ENCODE assay signal across 9 cellular contexts in genomic region chr12:94954029-94954685, GRCh38. TPM values are rescaled to one million over a fixed set of nuclear protein-coding genes. Genes with fewer than 3 reads are reported as not detected.
DNase-seq lines count a peak whose midpoint lies in the region; ATAC-seq lines count a peak whose summit lies in the region.
"Had no signal": no experiment of that assay in that cellular context is flagged by ENCODE, and none has a peak within 500 bp of the region (broad histone marks: within the 10 kb centered on the region; RNA-seq: fewer than 3 reads in every experiment).

No MANE protein-coding gene starts in this region.

- peaks cover 33% of the 10 kb centered on the region for H3K27me3 Mint-ChIP-seq in activated CD8-positive, alpha-beta T cell treated with anti-CD3 and anti-CD28 coated beads, Interleukin-2, amount 10 ng/mL, durations not matched to agents 7 days and 5 days (ENCODE audit: low read depth)

- DNase-seq in ELF-1 (ENCODE audit: low read depth, low spot score) = peak; percentile 14
- DNase-seq in NCI-H226 = peak; percentile 64
- peak; percentile 62 for DNase-seq in dermis blood vessel endothelial cell
- peak; percentile 31 for DNase-seq in non-pigmented ciliary epithelial cell (ENCODE audit: low read depth)
- DNase-seq in activated CD4-positive, alpha-beta T cell treated with anti-CD3 and anti-CD28 coated beads for 4 hours = no peak
- no peak for DNase-seq in germinal center (ENCODE audit: low spot score)
- DNase-seq in activated CD8-positive, alpha-beta T cell treated with anti-CD3 and anti-CD28 coated beads, Interleukin-2, amount 10 ng/mL, durations not matched to agents 7 days and 5 days = no peak
- DNase-seq: NCI-H345 had no signal

- CTCF ChIA-PET in activated CD8-positive, alpha-beta T cell treated with anti-CD3 and anti-CD28 coated beads, Interleukin-2, amount 10 ng/mL, durations not matched to agents 7 days and 5 days (lab: Charles Lee) = no interaction called here

- H3K36me3 Mint-ChIP-seq in activated CD8-positive, alpha-beta T cell treated with anti-CD3 and anti-CD28 coated beads, Interleukin-2, amount 10 ng/mL, durations not matched to agents 7 days and 5 days (ENCODE audit: low read depth) = no peaks in the 10 kb centered on the region

- no peak for ATAC-seq in HG03460 (IDR thresholded peaks at IDR 0.05; ENCODE audit: unreplicated experiment)
- no peak for ATAC-seq in activated CD8-positive, alpha-beta T cell treated with anti-CD3 and anti-CD28 coated beads, Interleukin-2, amount 10 ng/mL, durations not matched to agents 7 days and 5 days

- no peaks in the 10 kb centered on the region for H3K9me3 Mint-ChIP-seq in activated CD8-positive, alpha-beta T cell treated with anti-CD3 and anti-CD28 coated beads, Interleukin-2, amount 10 ng/mL, durations not matched to agents 7 days and 5 days (ENCODE audit: insufficient read depth)

- H3K4me3 Mint-ChIP-seq in activated CD8-positive, alpha-beta T cell treated with anti-CD3 and anti-CD28 coated beads, Interleukin-2, amount 10 ng/mL, durations not matched to agents 7 days and 5 days = no peak overlapping the region

- POLR2A ChIA-PET in activated CD8-positive, alpha-beta T cell treated with anti-CD3 and anti-CD28 coated beads, Interleukin-2, amount 10 ng/mL, durations not matched to agents 7 days and 5 days (lab: Charles Lee) = no interaction called here

- no peak overlapping the region for H3K27ac Mint-ChIP-seq in activated CD8-positive, alpha-beta T cell treated with anti-CD3 and anti-CD28 coated beads, Interleukin-2, amount 10 ng/mL, durations not matched to agents 7 days and 5 days

- peaks cover 8% of the 10 kb centered on the region for H3K4me1 Mint-ChIP-seq in activated CD8-positive, alpha-beta T cell treated with anti-CD3 and anti-CD28 coated beads, Interleukin-2, amount 10 ng/mL, durations not matched to agents 7 days and 5 days (ENCODE audit: low read depth)

RNA-seq across cellular contexts. Expression of gene NDUFA12, which starts 49.3 kb away (rescaled TPM):
- 125 and 164 TPM in 2 replicates for total RNA-seq in dermis blood vessel endothelial cell
- total RNA-seq in activated CD8-positive, alpha-beta T cell treated with anti-CD3 and anti-CD28 coated beads, Interleukin-2, amount 10 ng/mL, durations not matched to agents 7 days and 5 days = 100 to 1,000 TPM; 247 to 253 TPM

Comparison
In these comparisons a context has a peak if more than half of its experiments do, and no peak if none do; other contexts are left out.
1. DNase-seq: peak in ELF-1 (single experiment), NCI-H226 (single experiment), dermis blood vessel endothelial cell (single experiment) and non-pigmented ciliary epithelial cell (single experiment); none in activated CD4-positive, alpha-beta T cell treated with anti-CD3 and anti-CD28 coated beads for 4 hours (0 of 2), germinal center (single experiment) and activated CD8-positive, alpha-beta T cell treated with anti-CD3 and anti-CD28 coated beads, Interleukin-2, amount 10 ng/mL, durations not matched to agents 7 days and 5 days (single experiment).